Comparison of ENCODE assay signal across 22 cellular contexts in genomic region chr14:32667791-32668190, GRCh38.
"Had no signal": no experiment of that assay in that cellular context is flagged by ENCODE, and none has a peak within 500 bp of the region (broad histone marks: within the 10 kb centered on the region; RNA-seq: fewer than 3 reads in every experiment).

No MANE protein-coding gene starts in this region.

- H3K36me3 ChIP-seq: colonic mucosa, esophagus squamous epithelium, gastrocnemius medialis, heart left ventricle, left lung, lower lobe of right lung had no signal

- H3K4me3 ChIP-seq: colonic mucosa, esophagus squamous epithelium, gastrocnemius medialis, heart left ventricle, left lung, lower lobe of right lung, mucosa of descending colon had no signal

- H3K27me3 ChIP-seq: colonic mucosa, esophagus squamous epithelium, gastrocnemius medialis, heart left ventricle, left lung had no signal

- DNase-seq: colonic mucosa; cortex of kidney; effector CD8-positive, alpha-beta T cell; effector memory CD8-positive, alpha-beta T cell; endodermal cell; erythroblast; esophagus squamous epithelium; foreskin fibroblast; foreskin melanocyte; gastrocnemius medialis; heart left ventricle; hippocampal formation; left cardiac atrium; left lung; left ventricle myocardium superior; lower lobe of right lung; mesenchymal stem cell; mucosa of descending colon; naive B cell had no signal

- ATAC-seq: effector memory CD8-positive, alpha-beta T cell; esophagus mucosa; gastrocnemius medialis; heart left ventricle; left cardiac atrium; left lung; left ventricle myocardium superior; lower lobe of right lung; mucosa of descending colon had no signal

- FAIRE-seq: keratinocyte had no signal

- H3K27ac ChIP-seq: colonic mucosa, epithelial cell of prostate, esophagus squamous epithelium, gastrocnemius medialis, heart left ventricle, left lung, lower lobe of right lung had no signal

- H3K4me1 ChIP-seq: colonic mucosa, esophagus squamous epithelium, gastrocnemius medialis, left lung, lower lobe of right lung had no signal

- H3K9me3 ChIP-seq: colonic mucosa, gastrocnemius medialis, lower lobe of right lung, mucosa of descending colon had no signal
